2 cellular contexts compared by ENCODE assay signal in the genomic region with DNA sequence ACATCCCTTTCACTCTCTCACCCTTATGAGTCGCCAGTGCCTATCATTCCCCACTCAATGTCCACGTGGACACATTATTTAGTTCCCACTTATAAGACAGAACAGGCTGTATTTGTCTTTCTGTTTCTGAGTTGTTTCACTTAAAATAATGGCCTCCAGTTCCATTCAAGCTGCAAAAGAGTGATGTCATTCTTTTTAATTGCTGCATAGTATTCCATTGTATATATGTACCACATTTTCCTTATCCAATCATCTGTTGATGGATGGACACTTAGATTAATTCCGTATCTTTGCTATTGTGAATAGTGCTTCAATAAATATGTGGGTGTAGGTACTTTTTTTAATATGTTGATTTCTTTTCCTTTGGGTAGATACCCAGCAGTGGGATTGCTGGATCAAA.
A peak's percentile ranks its signal among the peaks of the same experiment; 100 is the strongest.
TF ChIP-seq lines count a peak whose summit lies in the region.

No MANE protein-coding gene starts in this region.

TF ChIP-seq in SK-N-SH, 30 proteins besides CTCF, POLR2A, EP300 and RAD21 (continued from another document):
- TF ChIP-seq, protein P1, sequence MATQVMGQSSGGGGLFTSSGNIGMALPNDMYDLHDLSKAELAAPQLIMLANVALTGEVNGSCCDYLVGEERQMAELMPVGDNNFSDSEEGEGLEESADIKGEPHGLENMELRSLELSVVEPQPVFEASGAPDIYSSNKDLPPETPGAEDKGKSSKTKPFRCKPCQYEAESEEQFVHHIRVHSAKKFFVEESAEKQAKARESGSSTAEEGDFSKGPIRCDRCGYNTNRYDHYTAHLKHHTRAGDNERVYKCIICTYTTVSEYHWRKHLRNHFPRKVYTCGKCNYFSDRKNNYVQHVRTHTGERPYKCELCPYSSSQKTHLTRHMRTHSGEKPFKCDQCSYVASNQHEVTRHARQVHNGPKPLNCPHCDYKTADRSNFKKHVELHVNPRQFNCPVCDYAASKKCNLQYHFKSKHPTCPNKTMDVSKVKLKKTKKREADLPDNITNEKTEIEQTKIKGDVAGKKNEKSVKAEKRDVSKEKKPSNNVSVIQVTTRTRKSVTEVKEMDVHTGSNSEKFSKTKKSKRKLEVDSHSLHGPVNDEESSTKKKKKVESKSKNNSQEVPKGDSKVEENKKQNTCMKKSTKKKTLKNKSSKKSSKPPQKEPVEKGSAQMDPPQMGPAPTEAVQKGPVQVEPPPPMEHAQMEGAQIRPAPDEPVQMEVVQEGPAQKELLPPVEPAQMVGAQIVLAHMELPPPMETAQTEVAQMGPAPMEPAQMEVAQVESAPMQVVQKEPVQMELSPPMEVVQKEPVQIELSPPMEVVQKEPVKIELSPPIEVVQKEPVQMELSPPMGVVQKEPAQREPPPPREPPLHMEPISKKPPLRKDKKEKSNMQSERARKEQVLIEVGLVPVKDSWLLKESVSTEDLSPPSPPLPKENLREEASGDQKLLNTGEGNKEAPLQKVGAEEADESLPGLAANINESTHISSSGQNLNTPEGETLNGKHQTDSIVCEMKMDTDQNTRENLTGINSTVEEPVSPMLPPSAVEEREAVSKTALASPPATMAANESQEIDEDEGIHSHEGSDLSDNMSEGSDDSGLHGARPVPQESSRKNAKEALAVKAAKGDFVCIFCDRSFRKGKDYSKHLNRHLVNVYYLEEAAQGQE (IDR thresholded peaks at IDR 0.05; ENCODE audit: low read depth, low read length), result no peak
- TF ChIP-seq, protein P2, sequence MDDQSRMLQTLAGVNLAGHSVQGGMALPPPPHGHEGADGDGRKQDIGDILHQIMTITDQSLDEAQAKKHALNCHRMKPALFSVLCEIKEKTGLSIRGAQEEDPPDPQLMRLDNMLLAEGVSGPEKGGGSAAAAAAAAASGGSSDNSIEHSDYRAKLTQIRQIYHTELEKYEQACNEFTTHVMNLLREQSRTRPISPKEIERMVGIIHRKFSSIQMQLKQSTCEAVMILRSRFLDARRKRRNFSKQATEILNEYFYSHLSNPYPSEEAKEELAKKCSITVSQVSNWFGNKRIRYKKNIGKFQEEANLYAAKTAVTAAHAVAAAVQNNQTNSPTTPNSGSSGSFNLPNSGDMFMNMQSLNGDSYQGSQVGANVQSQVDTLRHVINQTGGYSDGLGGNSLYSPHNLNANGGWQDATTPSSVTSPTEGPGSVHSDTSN (IDR thresholded peaks at IDR 0.05), result no peak
- no peak for TF ChIP-seq NFIC (IDR thresholded peaks at IDR 0.05; ENCODE audit: borderline replicate concordance)
- no peak for TF ChIP-seq TAF1 (IDR thresholded peaks at IDR 0.05; ENCODE audit: borderline replicate concordance, low read depth, low read length)
- no peak for TF ChIP-seq SIN3A (IDR thresholded peaks at IDR 0.05; ENCODE audit: borderline replicate concordance, low read depth, low read length)
- no peak for TF ChIP-seq FOXJ3 (CRISPR knock-in tag; IDR thresholded peaks at IDR 0.05)
- no peak for TF ChIP-seq MXI1 (IDR thresholded peaks at IDR 0.05; ENCODE audit: low read depth, low read length)
- TF ChIP-seq FOXM1 (IDR thresholded peaks at IDR 0.05; ENCODE audit: low read depth), result no peak
TF ChIP-seq in SK-N-SH: peak in this region for 0.

TF ChIP-seq in HEK293, 187 proteins besides CTCF, POLR2A, EP300 and RAD21:
- TF ChIP-seq, protein P3, sequence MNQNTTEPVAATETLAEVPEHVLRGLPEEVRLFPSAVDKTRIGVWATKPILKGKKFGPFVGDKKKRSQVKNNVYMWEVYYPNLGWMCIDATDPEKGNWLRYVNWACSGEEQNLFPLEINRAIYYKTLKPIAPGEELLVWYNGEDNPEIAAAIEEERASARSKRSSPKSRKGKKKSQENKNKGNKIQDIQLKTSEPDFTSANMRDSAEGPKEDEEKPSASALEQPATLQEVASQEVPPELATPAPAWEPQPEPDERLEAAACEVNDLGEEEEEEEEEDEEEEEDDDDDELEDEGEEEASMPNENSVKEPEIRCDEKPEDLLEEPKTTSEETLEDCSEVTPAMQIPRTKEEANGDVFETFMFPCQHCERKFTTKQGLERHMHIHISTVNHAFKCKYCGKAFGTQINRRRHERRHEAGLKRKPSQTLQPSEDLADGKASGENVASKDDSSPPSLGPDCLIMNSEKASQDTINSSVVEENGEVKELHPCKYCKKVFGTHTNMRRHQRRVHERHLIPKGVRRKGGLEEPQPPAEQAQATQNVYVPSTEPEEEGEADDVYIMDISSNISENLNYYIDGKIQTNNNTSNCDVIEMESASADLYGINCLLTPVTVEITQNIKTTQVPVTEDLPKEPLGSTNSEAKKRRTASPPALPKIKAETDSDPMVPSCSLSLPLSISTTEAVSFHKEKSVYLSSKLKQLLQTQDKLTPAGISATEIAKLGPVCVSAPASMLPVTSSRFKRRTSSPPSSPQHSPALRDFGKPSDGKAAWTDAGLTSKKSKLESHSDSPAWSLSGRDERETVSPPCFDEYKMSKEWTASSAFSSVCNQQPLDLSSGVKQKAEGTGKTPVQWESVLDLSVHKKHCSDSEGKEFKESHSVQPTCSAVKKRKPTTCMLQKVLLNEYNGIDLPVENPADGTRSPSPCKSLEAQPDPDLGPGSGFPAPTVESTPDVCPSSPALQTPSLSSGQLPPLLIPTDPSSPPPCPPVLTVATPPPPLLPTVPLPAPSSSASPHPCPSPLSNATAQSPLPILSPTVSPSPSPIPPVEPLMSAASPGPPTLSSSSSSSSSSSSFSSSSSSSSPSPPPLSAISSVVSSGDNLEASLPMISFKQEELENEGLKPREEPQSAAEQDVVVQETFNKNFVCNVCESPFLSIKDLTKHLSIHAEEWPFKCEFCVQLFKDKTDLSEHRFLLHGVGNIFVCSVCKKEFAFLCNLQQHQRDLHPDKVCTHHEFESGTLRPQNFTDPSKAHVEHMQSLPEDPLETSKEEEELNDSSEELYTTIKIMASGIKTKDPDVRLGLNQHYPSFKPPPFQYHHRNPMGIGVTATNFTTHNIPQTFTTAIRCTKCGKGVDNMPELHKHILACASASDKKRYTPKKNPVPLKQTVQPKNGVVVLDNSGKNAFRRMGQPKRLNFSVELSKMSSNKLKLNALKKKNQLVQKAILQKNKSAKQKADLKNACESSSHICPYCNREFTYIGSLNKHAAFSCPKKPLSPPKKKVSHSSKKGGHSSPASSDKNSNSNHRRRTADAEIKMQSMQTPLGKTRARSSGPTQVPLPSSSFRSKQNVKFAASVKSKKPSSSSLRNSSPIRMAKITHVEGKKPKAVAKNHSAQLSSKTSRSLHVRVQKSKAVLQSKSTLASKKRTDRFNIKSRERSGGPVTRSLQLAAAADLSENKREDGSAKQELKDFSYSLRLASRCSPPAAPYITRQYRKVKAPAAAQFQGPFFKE (tag by site-specific recombination; IDR thresholded peaks at IDR 0.05; ENCODE audit: borderline replicate concordance), result no peak
- TF ChIP-seq, protein P4, sequence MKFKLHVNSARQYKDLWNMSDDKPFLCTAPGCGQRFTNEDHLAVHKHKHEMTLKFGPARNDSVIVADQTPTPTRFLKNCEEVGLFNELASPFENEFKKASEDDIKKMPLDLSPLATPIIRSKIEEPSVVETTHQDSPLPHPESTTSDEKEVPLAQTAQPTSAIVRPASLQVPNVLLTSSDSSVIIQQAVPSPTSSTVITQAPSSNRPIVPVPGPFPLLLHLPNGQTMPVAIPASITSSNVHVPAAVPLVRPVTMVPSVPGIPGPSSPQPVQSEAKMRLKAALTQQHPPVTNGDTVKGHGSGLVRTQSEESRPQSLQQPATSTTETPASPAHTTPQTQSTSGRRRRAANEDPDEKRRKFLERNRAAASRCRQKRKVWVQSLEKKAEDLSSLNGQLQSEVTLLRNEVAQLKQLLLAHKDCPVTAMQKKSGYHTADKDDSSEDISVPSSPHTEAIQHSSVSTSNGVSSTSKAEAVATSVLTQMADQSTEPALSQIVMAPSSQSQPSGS (tag by site-specific recombination; IDR thresholded peaks at IDR 0.05; ENCODE audit: low read depth), result 0 out of 2 replicates have a peak, but pooled peaks have one; percentile 24
- peak; percentile 43 for TF ChIP-seq ZNF146 (tag by site-specific recombination; IDR thresholded peaks at IDR 0.05)
TF ChIP-seq in HEK293: peak in this region for 2.
